Comparison of ENCODE assay signal across 1 cellular context in genomic region chr11:74642912-74643311, GRCh38.
TF ChIP-seq lines count a peak whose summit lies in the region.

No MANE protein-coding gene starts in this region.

TF ChIP-seq in K562, 482 proteins besides CTCF, POLR2A, EP300 and RAD21 (continued from another document):
- no peak for TF ChIP-seq CHD7 (IDR thresholded peaks at IDR 0.05; ENCODE audit: low read depth, low read length)
- no peak for TF ChIP-seq NBN (IDR thresholded peaks at IDR 0.05; ENCODE audit: low read depth)
- TF ChIP-seq DLX4 (CRISPR knock-in tag; IDR thresholded peaks at IDR 0.05): no peak
- TF ChIP-seq ZNF589 (CRISPR knock-in tag; IDR thresholded peaks at IDR 0.05; ENCODE audit: low read depth): 0 out of 2 replicates have a peak, but pooled peaks have one; percentile 38
- TF ChIP-seq MTA3 (IDR thresholded peaks at IDR 0.05; ENCODE audit: borderline replicate concordance): no peak
- TF ChIP-seq MAFG (tag; conservative IDR thresholded peaks at IDR 0.05): no peak
- TF ChIP-seq CC2D1A (IDR thresholded peaks at IDR 0.05): peak; percentile 81; the same call in 1 of the 2 replicates
- no peak for TF ChIP-seq YBX1 (IDR thresholded peaks at IDR 0.05)
- no peak for TF ChIP-seq BRD9 (IDR thresholded peaks at IDR 0.05; ENCODE audit: low read depth, partially characterized antibody)
- TF ChIP-seq TRIM28 (IDR thresholded peaks at IDR 0.05): no peak
- 0 out of 2 replicates have a peak, but pooled peaks have one; percentile 15 for TF ChIP-seq FOSL1 (tag; conservative IDR thresholded peaks at IDR 0.05)
- TF ChIP-seq CREM (IDR thresholded peaks at IDR 0.05; ENCODE audit: low read depth): peak; percentile 78
- TF ChIP-seq ZZZ3 (IDR thresholded peaks at IDR 0.05): no peak
- 0 out of 2 replicates have a peak, but pooled peaks have one; percentile 43 for TF ChIP-seq KLF6 (CRISPR knock-in tag; IDR thresholded peaks at IDR 0.05; ENCODE audit: borderline replicate concordance)
